ENCODE assay signal across 1 cellular context in the genomic region with DNA sequence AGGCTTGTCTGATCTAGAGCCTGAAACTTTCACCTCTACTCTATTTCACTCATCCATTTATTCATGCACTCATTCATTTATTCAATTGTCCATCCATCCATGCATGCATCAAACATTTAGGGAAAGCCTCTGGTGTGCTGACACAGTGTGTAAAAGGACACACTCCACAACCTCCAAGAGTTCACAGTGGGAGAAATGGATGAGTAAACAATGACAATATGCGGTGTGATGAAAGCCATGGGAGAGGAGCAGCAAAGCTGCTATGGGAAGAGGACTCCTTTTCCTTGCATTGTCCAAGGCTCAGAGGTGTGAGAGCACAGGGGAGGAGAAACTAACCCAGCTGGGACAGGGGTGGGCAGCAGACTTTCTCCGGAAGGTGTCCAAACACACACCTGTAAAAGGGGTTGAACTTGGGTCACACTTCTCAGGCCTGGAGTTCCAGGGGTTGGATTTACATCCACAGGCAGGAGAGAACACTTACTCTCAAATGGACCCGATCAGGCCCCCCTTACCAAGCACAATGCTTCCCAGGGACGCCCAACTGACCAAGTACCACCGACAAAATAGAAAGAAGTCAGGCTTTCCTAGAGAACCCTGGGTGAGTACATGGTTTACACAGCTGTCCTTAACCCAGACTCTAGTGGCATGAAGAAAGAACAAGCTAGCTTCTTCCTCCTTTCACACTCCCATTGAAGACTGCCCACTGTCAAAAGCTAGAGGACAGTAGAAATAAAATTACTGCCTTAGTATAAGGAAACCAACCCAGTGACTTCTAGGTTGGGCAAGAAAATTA.
TF ChIP-seq lines count a peak whose summit lies in the region.

No MANE protein-coding gene starts in this region.

TF ChIP-seq in IMR-90, 13 proteins besides CTCF, POLR2A, EP300 and RAD21:
- TF ChIP-seq, protein P1, sequence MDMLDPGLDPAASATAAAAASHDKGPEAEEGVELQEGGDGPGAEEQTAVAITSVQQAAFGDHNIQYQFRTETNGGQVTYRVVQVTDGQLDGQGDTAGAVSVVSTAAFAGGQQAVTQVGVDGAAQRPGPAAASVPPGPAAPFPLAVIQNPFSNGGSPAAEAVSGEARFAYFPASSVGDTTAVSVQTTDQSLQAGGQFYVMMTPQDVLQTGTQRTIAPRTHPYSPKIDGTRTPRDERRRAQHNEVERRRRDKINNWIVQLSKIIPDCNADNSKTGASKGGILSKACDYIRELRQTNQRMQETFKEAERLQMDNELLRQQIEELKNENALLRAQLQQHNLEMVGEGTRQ (IDR thresholded peaks at IDR 0.05; ENCODE audit: low read depth, low read length): no peak
- TF ChIP-seq RCOR1 (IDR thresholded peaks at IDR 0.05; ENCODE audit: insufficient replicate concordance, low read length) (no peak), RFX5 (IDR thresholded peaks at IDR 0.05; ENCODE audit: low read depth, low read length) (no peak), MAZ (IDR thresholded peaks at IDR 0.05; ENCODE audit: borderline replicate concordance, low read depth, low read length) (no peak)
- TF ChIP-seq, protein P2, sequence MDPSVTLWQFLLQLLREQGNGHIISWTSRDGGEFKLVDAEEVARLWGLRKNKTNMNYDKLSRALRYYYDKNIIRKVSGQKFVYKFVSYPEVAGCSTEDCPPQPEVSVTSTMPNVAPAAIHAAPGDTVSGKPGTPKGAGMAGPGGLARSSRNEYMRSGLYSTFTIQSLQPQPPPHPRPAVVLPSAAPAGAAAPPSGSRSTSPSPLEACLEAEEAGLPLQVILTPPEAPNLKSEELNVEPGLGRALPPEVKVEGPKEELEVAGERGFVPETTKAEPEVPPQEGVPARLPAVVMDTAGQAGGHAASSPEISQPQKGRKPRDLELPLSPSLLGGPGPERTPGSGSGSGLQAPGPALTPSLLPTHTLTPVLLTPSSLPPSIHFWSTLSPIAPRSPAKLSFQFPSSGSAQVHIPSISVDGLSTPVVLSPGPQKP (IDR thresholded peaks at IDR 0.05; ENCODE audit: borderline replicate concordance, low read depth, low read length): no peak
